8 cellular contexts compared by ENCODE assay signal in the genomic region with DNA sequence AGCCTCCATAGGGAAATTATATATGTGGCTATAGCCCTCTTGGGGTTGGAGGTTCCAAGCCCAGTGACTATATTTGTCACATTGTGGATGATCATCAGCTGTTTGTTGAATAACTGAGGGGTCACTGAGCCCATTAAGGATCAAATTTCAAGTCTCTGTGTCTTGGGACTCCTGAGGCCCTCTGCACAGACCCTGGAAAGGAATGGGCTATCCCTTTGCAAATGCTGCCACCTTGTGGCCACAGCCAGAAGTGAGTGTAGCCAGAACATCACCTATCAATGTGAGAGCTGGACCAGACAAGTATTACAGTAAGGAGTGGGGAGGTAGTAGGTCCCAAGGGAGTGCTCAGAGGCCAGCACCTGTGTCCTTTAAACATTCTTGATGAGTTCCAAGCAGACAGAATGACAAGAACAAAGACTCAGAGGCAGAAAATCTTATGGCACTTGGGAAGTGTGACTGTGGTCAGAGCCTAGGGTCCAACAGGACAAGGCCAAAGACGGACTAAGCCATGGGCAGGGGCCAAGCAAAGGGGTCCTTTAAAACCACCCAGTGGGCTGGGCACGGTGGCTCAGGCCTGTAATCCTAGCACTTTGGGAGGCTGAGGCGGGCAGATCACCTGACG.
DNase-seq lines count a peak whose midpoint lies in the region; ATAC-seq and TF ChIP-seq lines count a peak whose summit lies in the region.

No MANE protein-coding gene starts in this region.

- no peak overlapping the region for H3K4me3 Mint-ChIP-seq in nephron progenitor cell
- no peak overlapping the region for H3K4me3 Mint-ChIP-seq in stimulated activated naive CD8-positive, alpha-beta T cell treated with anti-CD3 and anti-CD28 coated beads, Interleukin-15, amount 100 ng/mL, for 72 hours

- peak; percentile 93 for TF ChIP-seq CTCF in nephron progenitor cell (IDR thresholded peaks at IDR 0.05)

- H3K27me3 Mint-ChIP-seq in nephron progenitor cell (ENCODE audit: low read depth, poor library complexity) = peaks cover 18% of the 10 kb centered on the region
- no peaks in the 10 kb centered on the region for H3K27me3 Mint-ChIP-seq in stimulated activated naive CD8-positive, alpha-beta T cell treated with anti-CD3 and anti-CD28 coated beads, Interleukin-15, amount 100 ng/mL, for 72 hours

- peak; percentile 98 for TF ChIP-seq RAD21 in Ishikawa (IDR thresholded peaks at IDR 0.05; ENCODE audit: low read depth)

- TF ChIP-seq EP300 in Ishikawa (IDR thresholded peaks at IDR 0.05; ENCODE audit: borderline replicate concordance) = no peak

- peak; percentile 62 for ATAC-seq in GM18907 (IDR thresholded peaks at IDR 0.05; ENCODE audit: unreplicated experiment)
- peak; percentile 92 for ATAC-seq in stimulated activated naive CD8-positive, alpha-beta T cell treated with anti-CD3 and anti-CD28 coated beads, Interleukin-15, amount 100 ng/mL, for 72 hours

- DNase-seq in AG08396 (ENCODE audit: low spot score) (peak; percentile 88), OCI-M2 (lab: John Stamatoyannopoulos, UW; ENCODE audit: unreplicated experiment) (peak; percentile 65), fibroblast of gingiva (ENCODE audit: low read depth) (peak; percentile 41), nephron progenitor cell (peak; percentile 95)
- peak; percentile 86 for DNase-seq in activated T-cell treated with anti-CD3 and anti-CD28 coated beads, Interleukin-2, amount 50 U/mL, for 1 hour
- peak; percentile 76 to 78 for DNase-seq in stimulated activated naive CD8-positive, alpha-beta T cell treated with anti-CD3 and anti-CD28 coated beads, Interleukin-15, amount 100 ng/mL, for 72 hours

- H3K36me3 Mint-ChIP-seq in nephron progenitor cell (ENCODE audit: low read depth) = no peaks in the 10 kb centered on the region

- H3K27ac Mint-ChIP-seq in nephron progenitor cell = no peak overlapping the region
- H3K27ac Mint-ChIP-seq in stimulated activated naive CD8-positive, alpha-beta T cell treated with anti-CD3 and anti-CD28 coated beads, Interleukin-15, amount 100 ng/mL, for 72 hours = no peak overlapping the region

- peaks cover 20% of the 10 kb centered on the region for H3K4me1 Mint-ChIP-seq in nephron progenitor cell
- no peaks in the 10 kb centered on the region for H3K4me1 Mint-ChIP-seq in stimulated activated naive CD8-positive, alpha-beta T cell treated with anti-CD3 and anti-CD28 coated beads, Interleukin-15, amount 100 ng/mL, for 72 hours

- no peaks in the 10 kb centered on the region for H3K9me3 Mint-ChIP-seq in nephron progenitor cell
- H3K9me3 Mint-ChIP-seq in stimulated activated naive CD8-positive, alpha-beta T cell treated with anti-CD3 and anti-CD28 coated beads, Interleukin-15, amount 100 ng/mL, for 72 hours = no peaks in the 10 kb centered on the region

TF ChIP-seq in Ishikawa, 13 proteins besides CTCF, POLR2A, EP300 and RAD21:
- no peak for TF ChIP-seq TCF12 (IDR thresholded peaks at IDR 0.05; ENCODE audit: low read depth)
- no peak for TF ChIP-seq YY1 (IDR thresholded peaks at IDR 0.05; ENCODE audit: low read depth)
- TF ChIP-seq, protein P1, sequence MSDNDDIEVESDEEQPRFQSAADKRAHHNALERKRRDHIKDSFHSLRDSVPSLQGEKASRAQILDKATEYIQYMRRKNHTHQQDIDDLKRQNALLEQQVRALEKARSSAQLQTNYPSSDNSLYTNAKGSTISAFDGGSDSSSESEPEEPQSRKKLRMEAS (IDR thresholded peaks at IDR 0.05) = no peak
- TF ChIP-seq CREB1 (IDR thresholded peaks at IDR 0.05; ENCODE audit: low read depth) = no peak
- TF ChIP-seq EGR1 (IDR thresholded peaks at IDR 0.05) = no peak
- no peak for TF ChIP-seq NFIC (IDR thresholded peaks at IDR 0.05)
- TF ChIP-seq, protein P2, sequence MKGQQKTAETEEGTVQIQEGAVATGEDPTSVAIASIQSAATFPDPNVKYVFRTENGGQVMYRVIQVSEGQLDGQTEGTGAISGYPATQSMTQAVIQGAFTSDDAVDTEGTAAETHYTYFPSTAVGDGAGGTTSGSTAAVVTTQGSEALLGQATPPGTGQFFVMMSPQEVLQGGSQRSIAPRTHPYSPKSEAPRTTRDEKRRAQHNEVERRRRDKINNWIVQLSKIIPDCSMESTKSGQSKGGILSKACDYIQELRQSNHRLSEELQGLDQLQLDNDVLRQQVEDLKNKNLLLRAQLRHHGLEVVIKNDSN (IDR thresholded peaks at IDR 0.05) = no peak
- no peak for TF ChIP-seq CEBPB (IDR thresholded peaks at IDR 0.05)
- no peak for TF ChIP-seq TAF1 (IDR thresholded peaks at IDR 0.05; ENCODE audit: low read depth)

Comparison
In these comparisons a context has a peak if more than half of its experiments do, and no peak if none do; other contexts are left out.
1. Peak in every context shown above with its lines: DNase-seq and ATAC-seq.
2. DNase-seq: peak in every context shown above with its lines; median percentile 95 in nephron progenitor cell; 88 in AG08396; 86 in activated T-cell treated with anti-CD3 and anti-CD28 coated beads, Interleukin-2, amount 50 U/mL, for 1 hour; 77 in stimulated activated naive CD8-positive, alpha-beta T cell treated with anti-CD3 and anti-CD28 coated beads, Interleukin-15, amount 100 ng/mL, for 72 hours; 65 in OCI-M2; 41 in fibroblast of gingiva.